2 cellular contexts compared by ENCODE assay signal in genomic region chr14:75067212-75067611, GRCh38.
TF ChIP-seq lines count a peak whose summit lies in the region.

No MANE protein-coding gene starts in this region.

TF ChIP-seq in K562, 482 proteins besides CTCF, POLR2A, EP300 and RAD21:
- TF ChIP-seq MAFG (tag; conservative IDR thresholded peaks at IDR 0.05) (no peak), GATAD2A (IDR thresholded peaks at IDR 0.05) (no peak), HNRNPL (IDR thresholded peaks at IDR 0.05; ENCODE audit: low read depth, low read length) (no peak), ZNF324 (CRISPR knock-in tag; IDR thresholded peaks at IDR 0.05) (no peak)

TF ChIP-seq in GM12891, 5 proteins besides CTCF, POLR2A, EP300 and RAD21:
- TF ChIP-seq TAF1 (IDR thresholded peaks at IDR 0.05; ENCODE audit: low read depth, low read length) (no peak), PAX5 (IDR thresholded peaks at IDR 0.05; ENCODE audit: insufficient read depth, low read length, severe bottlenecking) (no peak), SPI1 (IDR thresholded peaks at IDR 0.05; ENCODE audit: low read depth, low read length) (no peak)
